9 cellular contexts compared by ENCODE assay signal in genomic region chr18:3257627-3258120, GRCh38. TPM values are rescaled to one million over a fixed set of nuclear protein-coding genes. Genes with fewer than 3 reads are reported as not detected.
A peak's percentile ranks its signal among the peaks of the same experiment; 100 is the strongest.
DNase-seq lines count a peak whose midpoint lies in the region; ATAC-seq and TF ChIP-seq lines count a peak whose summit lies in the region.
"Had no signal": no experiment of that assay in that cellular context is flagged by ENCODE, and none has a peak within 500 bp of the region (broad histone marks: within the 10 kb centered on the region; RNA-seq: fewer than 3 reads in every experiment).

No MANE protein-coding gene starts in this region.

- H3K27ac Mint-ChIP-seq in MCF 10A (ENCODE audit: low read depth, unreplicated experiment), result no peak overlapping the region
- H3K27ac Mint-ChIP-seq in activated T-helper 2 cell treated with anti-CD3 and anti-CD28 coated beads, Interferon-gamma antibody, Interleukin-2, Interleukin-4, amounts not matched to agents 10 μg/mL and 5 μg/mL and 100 μg/mL, durations not matched to agents 14 hours and 24 hours and 36 hours, result peak overlapping the region; percentile 66

- no peak for DNase-seq in breast epithelium (ENCODE audit: low spot score in 2 of 2)
- no peak for DNase-seq in MCF 10A (ENCODE audit: unreplicated experiment)
- no peak for DNase-seq in activated T-helper 2 cell treated with anti-CD3 and anti-CD28 coated beads, Interferon-gamma antibody, Interleukin-2, Interleukin-4, amounts not matched to agents 10 μg/mL and 5 μg/mL and 100 μg/mL, durations not matched to agents 14 hours and 24 hours and 36 hours (ENCODE audit: low spot score)
- DNase-seq in upper lobe of left lung, result no peak
- no peak for DNase-seq in MV-4-11 (lab: John Stamatoyannopoulos, UW)
- no peak for DNase-seq in NCI-H2081 treated with DMSO at 0.1 percent for 48 hours (lab: John Stamatoyannopoulos, UW)

- CTCF ChIA-PET in MCF 10A (lab: Yijun Ruan, JAX), result interaction anchor here (0.6 kb wide), 1 partner anchor 631 kb away, joined by 5 read pairs; no protein-coding TSS in a partner anchor

- H3K4me1 ChIP-seq in breast epithelium (peaks cover 0 to 8% of the 10 kb centered on the region in 2 donors), muscle layer of duodenum (ENCODE audit: control insufficient read depth in 1 of 2, insufficient read depth in 2 of 2, low read length in 2 of 2) (peaks cover 9 to 30% of the 10 kb centered on the region in 2 donors), upper lobe of left lung (peaks cover 30 to 52% (median 42%) of the 10 kb centered on the region in 4 donors)

- TF ChIP-seq CTCF in breast epithelium (IDR thresholded peaks at IDR 0.05), result no peak
- TF ChIP-seq CTCF in MCF 10A (IDR thresholded peaks at IDR 0.05; ENCODE audit: unreplicated experiment), result no peak
- TF ChIP-seq CTCF in upper lobe of left lung (IDR thresholded peaks at IDR 0.05), result no peak

- ATAC-seq in upper lobe of left lung (ENCODE audit: low FRiP score in 2 of 2) (no peak), HG02610 (IDR thresholded peaks at IDR 0.05; ENCODE audit: unreplicated experiment) (no peak)
- ATAC-seq: HCT116 had no signal

- no peak for TF ChIP-seq POLR2A in breast epithelium (IDR thresholded peaks at IDR 0.05)
- no peak for TF ChIP-seq POLR2A in upper lobe of left lung (IDR thresholded peaks at IDR 0.05)

- intact Hi-C loops in breast epithelium (cut with DNase I; ENCODE audit: low total_unique reads), result no loop called here
- intact Hi-C loops in MCF 10A (cut with micrococcal nuclease), result no loop called here
- intact Hi-C loops in activated T-helper 2 cell treated with anti-CD3 and anti-CD28 coated beads, Interferon-gamma antibody, Interleukin-2, Interleukin-4, amounts not matched to agents 10 μg/mL and 5 μg/mL and 100 μg/mL, durations not matched to agents 14 hours and 24 hours and 36 hours (cut with micrococcal nuclease), result no loop called here

- H3K4me1 Mint-ChIP-seq in MCF 10A (ENCODE audit: insufficient read depth, unreplicated experiment), result peaks cover 23% of the 10 kb centered on the region
- H3K4me1 Mint-ChIP-seq in activated T-helper 2 cell treated with anti-CD3 and anti-CD28 coated beads, Interferon-gamma antibody, Interleukin-2, Interleukin-4, amounts not matched to agents 10 μg/mL and 5 μg/mL and 100 μg/mL, durations not matched to agents 14 hours and 24 hours and 36 hours (ENCODE audit: low read depth), result peaks cover 68% of the 10 kb centered on the region

- peaks cover 4% of the 10 kb centered on the region for H3K36me3 ChIP-seq in breast epithelium
- H3K36me3 ChIP-seq in muscle layer of duodenum (ENCODE audit: control insufficient read depth in 1 of 2, insufficient read depth in 2 of 2, low read length in 2 of 2), result peaks cover 46 to 62% of the 10 kb centered on the region in 2 donors
- H3K36me3 ChIP-seq in upper lobe of left lung, result peaks cover 25 to 66% (median 42%) of the 10 kb centered on the region in 4 donors

- 92 to 96% methylated on average over 2 of the region's 2 CpGs for WGBS in upper lobe of left lung, 2 donors

- no TSS peak for BruUV-seq in MCF 10A (replicated peaks; lab: Mats Ljungman, UMichigan)

- TF ChIP-seq EP300 in upper lobe of left lung (IDR thresholded peaks at IDR 0.05), result no peak

- no peaks in the 10 kb centered on the region for H3K9me3 Mint-ChIP-seq in MCF 10A (ENCODE audit: unreplicated experiment)
- no peaks in the 10 kb centered on the region for H3K9me3 Mint-ChIP-seq in activated T-helper 2 cell treated with anti-CD3 and anti-CD28 coated beads, Interferon-gamma antibody, Interleukin-2, Interleukin-4, amounts not matched to agents 10 μg/mL and 5 μg/mL and 100 μg/mL, durations not matched to agents 14 hours and 24 hours and 36 hours

- no peaks in the 10 kb centered on the region for H3K27me3 Mint-ChIP-seq in MCF 10A (ENCODE audit: insufficient read depth, unreplicated experiment)
- no peaks in the 10 kb centered on the region for H3K27me3 Mint-ChIP-seq in activated T-helper 2 cell treated with anti-CD3 and anti-CD28 coated beads, Interferon-gamma antibody, Interleukin-2, Interleukin-4, amounts not matched to agents 10 μg/mL and 5 μg/mL and 100 μg/mL, durations not matched to agents 14 hours and 24 hours and 36 hours (ENCODE audit: low read depth)

- H3K27me3 ChIP-seq in breast epithelium (no peaks in the 10 kb centered on the region), muscle layer of duodenum (ENCODE audit: low read depth, low read length) (no peaks in the 10 kb centered on the region), upper lobe of left lung (no peaks in the 10 kb centered on the region)

- H3K9me3 ChIP-seq in breast epithelium (no peaks in the 10 kb centered on the region), muscle layer of duodenum (ENCODE audit: control insufficient read depth in 1 of 2, low read length in 2 of 2) (no peaks in the 10 kb centered on the region), upper lobe of left lung (no peaks in the 10 kb centered on the region)

- POLR2A ChIA-PET in MCF 10A (lab: Yijun Ruan, JAX), result interaction anchor here (0.9 to 3.3 kb wide), 4 partner anchors 10 to 346 kb away, joined by 4 to 42 read pairs (median 9); partner anchors contain the start of gene MYL12A

- no peak overlapping the region for H3K4me3 Mint-ChIP-seq in MCF 10A (ENCODE audit: unreplicated experiment)
- H3K4me3 Mint-ChIP-seq in activated T-helper 2 cell treated with anti-CD3 and anti-CD28 coated beads, Interferon-gamma antibody, Interleukin-2, Interleukin-4, amounts not matched to agents 10 μg/mL and 5 μg/mL and 100 μg/mL, durations not matched to agents 14 hours and 24 hours and 36 hours (ENCODE audit: low read depth), result no peak overlapping the region

- H3K4me3 ChIP-seq in breast epithelium (no peak overlapping the region), muscle layer of duodenum (ENCODE audit: low read depth in 1 of 2, low read length in 2 of 2) (no peak overlapping the region), upper lobe of left lung (no peak overlapping the region)

- H3K27ac ChIP-seq in breast epithelium, result peak overlapping the region; percentile 83 to 86
- peak overlapping the region; percentile 68 for H3K27ac ChIP-seq in muscle layer of duodenum (ENCODE audit: low read length)
- H3K27ac ChIP-seq in upper lobe of left lung, result peak overlapping the region in 3 of 4 donors; percentile 69 to 75 (median 74)

- peaks cover 70% of the 10 kb centered on the region for H3K36me3 Mint-ChIP-seq in MCF 10A (ENCODE audit: insufficient read depth, unreplicated experiment)
- H3K36me3 Mint-ChIP-seq in activated T-helper 2 cell treated with anti-CD3 and anti-CD28 coated beads, Interferon-gamma antibody, Interleukin-2, Interleukin-4, amounts not matched to agents 10 μg/mL and 5 μg/mL and 100 μg/mL, durations not matched to agents 14 hours and 24 hours and 36 hours (ENCODE audit: low read depth), result peaks cover 65% of the 10 kb centered on the region

RNA-seq across cellular contexts. Expression of gene MYL12B, which starts 4.3 kb away (rescaled TPM):
- total RNA-seq in breast epithelium (100 to 1,000 TPM; 305 to 371 (median 335) TPM), MCF 10A (2022) (175 and 229 TPM in 2 replicates), upper lobe of left lung (100 to 1,000 TPM in 5 of 6 donors, 10 to 100 TPM in 1; 93.2 to 451 (median 361) TPM)
- 243 and 245 TPM in 2 replicates for total RNA-seq in activated T-helper 2 cell treated with anti-CD3 and anti-CD28 coated beads, Interferon-gamma antibody, Interleukin-2, Interleukin-4, amounts not matched to agents 10 μg/mL and 5 μg/mL and 100 μg/mL, durations not matched to agents 14 hours and 24 hours and 36 hours

RNA-seq across cellular contexts. Expression of gene MYL12A, which starts 10.1 kb away (rescaled TPM):
- total RNA-seq in breast epithelium (100 to 1,000 TPM; 403 to 495 (median 444) TPM), MCF 10A (2022) (286 and 332 TPM in 2 replicates), upper lobe of left lung (100 to 1,000 TPM; 184 to 702 (median 558) TPM)
- 396 and 397 TPM in 2 replicates for total RNA-seq in activated T-helper 2 cell treated with anti-CD3 and anti-CD28 coated beads, Interferon-gamma antibody, Interleukin-2, Interleukin-4, amounts not matched to agents 10 μg/mL and 5 μg/mL and 100 μg/mL, durations not matched to agents 14 hours and 24 hours and 36 hours

RNA-seq across cellular contexts. Expression of gene MYOM1, which starts 37.9 kb away (rescaled TPM):
- total RNA-seq in breast epithelium (1 to 10 TPM; 3.1 to 6.9 (median 5.9) TPM), MCF 10A (2022) (0.21 and 0.88 TPM in 2 replicates), upper lobe of left lung (10 to 100 TPM in 1 of 6 donors, 1 to 10 TPM in 4, under 1 TPM in 1; 0.76 to 11.2 (median 2.2) TPM)
- 0.62 and 2.4 TPM in 2 replicates for total RNA-seq in activated T-helper 2 cell treated with anti-CD3 and anti-CD28 coated beads, Interferon-gamma antibody, Interleukin-2, Interleukin-4, amounts not matched to agents 10 μg/mL and 5 μg/mL and 100 μg/mL, durations not matched to agents 14 hours and 24 hours and 36 hours
